ENCODE assay signal across 9 cellular contexts in the genomic region with DNA sequence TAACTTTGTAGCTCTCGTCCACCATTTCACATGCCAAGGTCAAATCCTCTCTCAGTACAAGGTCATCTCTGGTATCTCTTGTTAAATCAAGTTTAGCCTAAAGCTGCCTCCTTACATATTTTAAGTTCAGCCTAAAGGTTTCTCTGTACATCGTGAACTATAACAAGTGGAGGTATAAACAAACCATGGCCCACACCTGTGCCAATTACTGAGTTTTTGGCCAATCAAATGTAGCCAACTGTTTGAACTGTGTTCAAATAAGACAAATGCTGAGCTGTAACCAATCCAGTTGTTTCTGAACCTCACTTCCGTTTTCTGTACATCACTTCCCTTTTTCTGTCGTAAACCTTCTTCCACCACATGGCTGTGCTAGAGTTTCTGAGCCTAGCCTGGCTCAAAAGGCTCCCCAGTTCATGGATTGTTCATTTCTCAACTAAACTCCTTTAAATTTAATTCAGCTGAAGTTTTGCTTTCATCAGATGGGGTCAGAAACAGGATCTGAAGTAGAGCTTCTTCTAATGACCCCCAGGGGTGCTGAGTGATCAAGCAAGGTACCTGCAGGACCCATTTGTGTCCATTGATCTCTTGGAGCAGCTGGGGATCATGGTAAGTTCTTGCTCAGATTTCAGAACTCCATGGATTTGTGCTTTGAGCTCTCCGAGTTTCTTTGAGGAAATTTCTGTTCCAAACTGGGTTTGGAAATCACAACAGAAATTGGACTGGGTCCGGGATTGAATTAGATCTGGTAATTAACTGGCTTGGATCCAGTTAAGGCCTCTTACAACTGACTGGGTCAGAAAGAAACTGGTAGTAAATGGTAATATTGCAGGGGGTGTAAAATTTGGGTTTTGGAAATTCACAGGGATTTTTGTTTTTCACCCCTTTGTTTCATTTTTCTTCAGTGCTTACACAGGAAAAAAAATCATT. TPM values are rescaled to one million over a fixed set of nuclear protein-coding genes. Genes with fewer than 3 reads are reported as not detected.
A peak's percentile ranks its signal among the peaks of the same experiment; 100 is the strongest.
DNase-seq lines count a peak whose midpoint lies in the region; ATAC-seq, FAIRE-seq and TF ChIP-seq lines count a peak whose summit lies in the region.
"Had no signal": no experiment of that assay in that cellular context is flagged by ENCODE, and none has a peak within 500 bp of the region (broad histone marks: within the 10 kb centered on the region; RNA-seq: fewer than 3 reads in every experiment).

No MANE protein-coding gene starts in this region.

- H3K9ac ChIP-seq in parathyroid adenoma, result no peak overlapping the region

- TF ChIP-seq CTCF in HFF-Myc (IDR thresholded peaks at IDR 0.05; ENCODE audit: low read depth, low read length, missing control alignments), result no peak
- no peak for TF ChIP-seq CTCF in parathyroid adenoma (IDR thresholded peaks at IDR 0.05)
- TF ChIP-seq CTCF in heart left ventricle (IDR thresholded peaks at IDR 0.05), result no peak
- no peak for TF ChIP-seq CTCF in right atrium auricular region (IDR thresholded peaks at IDR 0.05)

- peak; percentile 93 for FAIRE-seq in GM18507 (lab: Jason Lieb, UNC)

- H3K27me3 ChIP-seq in parathyroid adenoma (ENCODE audit: control insufficient read depth, insufficient read depth, low read length), result no peaks in the 10 kb centered on the region
- H3K27me3 ChIP-seq in heart left ventricle, result no peaks in the 10 kb centered on the region
- no peaks in the 10 kb centered on the region for H3K27me3 ChIP-seq in right atrium auricular region

- no peaks in the 10 kb centered on the region for H3K9me3 ChIP-seq in parathyroid adenoma (ENCODE audit: control insufficient read depth, low read length)
- no peaks in the 10 kb centered on the region for H3K9me3 ChIP-seq in heart left ventricle
- no peaks in the 10 kb centered on the region for H3K9me3 ChIP-seq in right atrium auricular region

- no peaks in the 10 kb centered on the region for H3K4me1 ChIP-seq in parathyroid adenoma
- H3K4me1 ChIP-seq in heart left ventricle, result peaks cover 0 to 21% (median 0%) of the 10 kb centered on the region in 12 donors
- H3K4me1 ChIP-seq in right atrium auricular region, result no peaks in the 10 kb centered on the region

- no peaks in the 10 kb centered on the region for H3K79me2 ChIP-seq in parathyroid adenoma

- H3K4me3 ChIP-seq in HFF-Myc (replicated peaks; ENCODE audit: low read depth, low read length), result peak overlapping the region; percentile 16; the same call in 1 of the 2 replicates
- H3K4me3 ChIP-seq in parathyroid adenoma (ENCODE audit: low read depth, low read length), result no peak overlapping the region
- peak overlapping the region in 3 of 12 donors; percentile 14 to 49 (median 21) for H3K4me3 ChIP-seq in heart left ventricle
- H3K4me3 ChIP-seq in right atrium auricular region, result no peak overlapping the region

- no peak for TF ChIP-seq POLR2A in heart left ventricle (IDR thresholded peaks at IDR 0.05)

- intact Hi-C loops in heart left ventricle (cut with DNase I), result no loop called here

- H3K27ac ChIP-seq in parathyroid adenoma, result no peak overlapping the region
- peak overlapping the region in 1 of 12 donors; percentile 64 for H3K27ac ChIP-seq in heart left ventricle
- H3K27ac ChIP-seq in right atrium auricular region, result no peak overlapping the region
- H3K27ac ChIP-seq: VCaP had no signal

- WGBS in heart left ventricle, 4 donors, result 67 to 79% (median 74%) methylated on average over 6 of the region's 6 CpGs

- no peak overlapping the region for H3K4me2 ChIP-seq in parathyroid adenoma (ENCODE audit: low read length)

- H3K36me3 ChIP-seq in parathyroid adenoma (ENCODE audit: control insufficient read depth, insufficient read depth, low read length) (no peaks in the 10 kb centered on the region), heart left ventricle (no peaks in the 10 kb centered on the region), right atrium auricular region (no peaks in the 10 kb centered on the region)

- H2AFZ ChIP-seq in parathyroid adenoma, result peak overlapping the region; percentile 38

- no peak for ATAC-seq in heart left ventricle

- DNase-seq in GM18507 (ENCODE audit: extremely low spot score, insufficient read length, low read depth), result no peak
- no peak for DNase-seq in HFF-Myc (ENCODE audit: extremely low read depth, low read depth)
- peak; percentile 3 for DNase-seq in NCI-H446 treated with DMSO at 0.1 percent for 48 hours (lab: John Stamatoyannopoulos, UW)
- peak; percentile 12 for DNase-seq in activated gamma-delta T cell treated with anti-CD3 and anti-CD28 coated beads, Interleukin-2, amount 50 U/mL, for 16 hours (ENCODE audit: low read depth)
- no peak for DNase-seq in occipital lobe (lab: John Stamatoyannopoulos, UW)
- no peak for DNase-seq in heart left ventricle
- DNase-seq in right atrium auricular region (ENCODE audit: low spot score), result no peak

RNA-seq across cellular contexts. Expression of gene NANS, which starts 11.0 kb away (rescaled TPM):
- 20.9 TPM for total RNA-seq in occipital lobe
- 10 to 100 TPM; 24.3 to 59.0 (median 33.7) TPM for total RNA-seq in heart left ventricle
- polyA plus RNA-seq in heart left ventricle, result 100 to 1,000 TPM in 1 of 2 donors, 10 to 100 TPM in 1; 45.3 to 144 TPM
- 10 to 100 TPM; 27.4 to 35.5 TPM for total RNA-seq in right atrium auricular region

Comparison
In these comparisons a context has a peak if more than half of its experiments do, and no peak if none do; other contexts are left out.
1. DNase-seq: peak in NCI-H446 treated with DMSO at 0.1 percent for 48 hours (single experiment) and activated gamma-delta T cell treated with anti-CD3 and anti-CD28 coated beads, Interleukin-2, amount 50 U/mL, for 16 hours (single experiment); none in GM18507 (single experiment), HFF-Myc (single experiment), occipital lobe (single experiment), heart left ventricle (0 of 5) and right atrium auricular region (single experiment).